Comparison of ENCODE assay signal across 8 cellular contexts in the genomic region with DNA sequence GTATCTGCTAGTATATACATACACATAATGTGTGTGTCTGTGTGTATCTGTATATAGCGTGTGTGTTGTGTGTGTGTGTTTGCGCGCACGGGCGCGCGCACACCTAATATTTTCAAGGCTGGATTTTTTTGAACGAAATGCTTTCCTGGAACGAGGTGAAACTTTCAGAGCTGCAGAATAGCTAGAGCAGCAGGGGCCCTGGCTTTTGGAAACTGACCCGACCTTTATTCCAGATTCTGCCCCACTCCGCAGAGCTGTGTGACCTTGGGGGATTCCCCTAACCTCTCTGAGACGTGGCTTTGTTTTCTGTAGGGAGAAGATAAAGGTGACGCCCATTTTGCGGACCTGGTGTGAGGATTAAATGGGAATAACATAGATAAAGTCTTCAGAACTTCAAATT. TPM values are rescaled to one million over a fixed set of nuclear protein-coding genes. Genes with fewer than 3 reads are reported as not detected.
DNase-seq lines count a peak whose midpoint lies in the region; ATAC-seq and TF ChIP-seq lines count a peak whose summit lies in the region.

No MANE protein-coding gene starts in this region.

- TF ChIP-seq CTCF in GM06990 (IDR thresholded peaks at IDR 0.05; ENCODE audit: insufficient read depth, low read length, poor library complexity, severe bottlenecking) (no peak), HFFc6 (IDR thresholded peaks at IDR 0.05) (no peak), RWPE2 (IDR thresholded peaks at IDR 0.05; ENCODE audit: poor library complexity, severe bottlenecking) (no peak), mucosa of descending colon (IDR thresholded peaks at IDR 0.05) (no peak), upper lobe of right lung (IDR thresholded peaks at IDR 0.05) (no peak)

- intact Hi-C loops in dendritic cell treated with granulocyte-macrophage colony-stimulating factor and Interleukin-4, amounts not matched to agents 40 ng/mL and 50 ng/mL, for 4 days (cut with micrococcal nuclease), result loop anchor here (5.0 to 10.0 kb wide), 2 partner anchors 156 to 718 kb away; no protein-coding TSS in a partner anchor
- intact Hi-C loops in mucosa of descending colon (cut with DNase I, micrococcal nuclease) (no loop called here), upper lobe of right lung (cut with DNase I) (no loop called here)

- H3K36me3 ChIP-seq in GM06990 (ENCODE audit: control insufficient read depth, insufficient read depth, low read length) (no peaks in the 10 kb centered on the region), RWPE2 (ENCODE audit: low read depth) (no peaks in the 10 kb centered on the region), mucosa of descending colon (ENCODE audit: low read depth) (no peaks in the 10 kb centered on the region), upper lobe of right lung (no peaks in the 10 kb centered on the region)

- no peaks in the 10 kb centered on the region for H3K36me3 Mint-ChIP-seq in HFFc6 (ENCODE audit: low read depth)
- peaks cover 6% of the 10 kb centered on the region for H3K36me3 Mint-ChIP-seq in dendritic cell treated with granulocyte-macrophage colony-stimulating factor and Interleukin-4, amounts not matched to agents 40 ng/mL and 50 ng/mL, for 4 days (ENCODE audit: low read depth)

- H3K4me1 ChIP-seq in RWPE2 (ENCODE audit: insufficient read depth, poor library complexity, severe bottlenecking) (no peaks in the 10 kb centered on the region), mucosa of descending colon (ENCODE audit: low read depth) (peaks cover 3% of the 10 kb centered on the region), upper lobe of right lung (peaks cover 11% of the 10 kb centered on the region)

- H3K4me3 Mint-ChIP-seq in HFFc6, result peak overlapping the region; percentile 93
- peak overlapping the region; percentile 93 for H3K4me3 Mint-ChIP-seq in dendritic cell treated with granulocyte-macrophage colony-stimulating factor and Interleukin-4, amounts not matched to agents 40 ng/mL and 50 ng/mL, for 4 days

- H3K4me3 ChIP-seq in GM06990 (replicated peaks; ENCODE audit: low read depth, low read length), result peak overlapping the region; percentile 82
- H3K4me3 ChIP-seq in RWPE2 (ENCODE audit: severe bottlenecking), result peak overlapping the region; percentile 89
- peak overlapping the region; percentile 31 for H3K4me3 ChIP-seq in mucosa of descending colon
- peak overlapping the region; percentile 78 for H3K4me3 ChIP-seq in upper lobe of right lung

- no peak for ATAC-seq in RWPE2 (ENCODE audit: low read depth)
- peak; percentile 34 for ATAC-seq in mucosa of descending colon
- ATAC-seq in upper lobe of right lung, result no peak

- no peaks in the 10 kb centered on the region for H3K9me3 ChIP-seq in RWPE2 (ENCODE audit: severe bottlenecking)
- no peaks in the 10 kb centered on the region for H3K9me3 ChIP-seq in mucosa of descending colon
- no peaks in the 10 kb centered on the region for H3K9me3 ChIP-seq in upper lobe of right lung

- H3K27me3 Mint-ChIP-seq in HFFc6 (ENCODE audit: insufficient read depth), result peaks cover 2% of the 10 kb centered on the region
- H3K27me3 Mint-ChIP-seq in dendritic cell treated with granulocyte-macrophage colony-stimulating factor and Interleukin-4, amounts not matched to agents 40 ng/mL and 50 ng/mL, for 4 days, result no peaks in the 10 kb centered on the region

- H3K27me3 ChIP-seq in GM06990 (replicated peaks; ENCODE audit: control insufficient read depth, insufficient read depth, low read length) (no peaks in the 10 kb centered on the region), RWPE2 (ENCODE audit: insufficient read depth, poor library complexity, severe bottlenecking) (no peaks in the 10 kb centered on the region), upper lobe of right lung (no peaks in the 10 kb centered on the region)

- peaks cover 12% of the 10 kb centered on the region for H3K4me1 Mint-ChIP-seq in HFFc6 (ENCODE audit: low read depth)
- peaks cover 10% of the 10 kb centered on the region for H3K4me1 Mint-ChIP-seq in dendritic cell treated with granulocyte-macrophage colony-stimulating factor and Interleukin-4, amounts not matched to agents 40 ng/mL and 50 ng/mL, for 4 days (ENCODE audit: low read depth)

- H3K9me3 Mint-ChIP-seq in HFFc6, result no peaks in the 10 kb centered on the region
- no peaks in the 10 kb centered on the region for H3K9me3 Mint-ChIP-seq in dendritic cell treated with granulocyte-macrophage colony-stimulating factor and Interleukin-4, amounts not matched to agents 40 ng/mL and 50 ng/mL, for 4 days

- DNase-seq in GM06990 (ENCODE audit: extremely low read depth, insufficient read length), result no peak
- DNase-seq in HFFc6, result no peak
- no peak for DNase-seq in RWPE2 (ENCODE audit: low spot score)
- peak in 1 of 3 donors; percentile 38 for DNase-seq in mucosa of descending colon
- no peak for DNase-seq in upper lobe of right lung
- DNase-seq in NCI-H510A (lab: John Stamatoyannopoulos, UW), result no peak
- no peak for DNase-seq in HK-2 (ENCODE audit: unreplicated experiment)

- peak overlapping the region; percentile 81 for H3K27ac Mint-ChIP-seq in HFFc6
- peak overlapping the region; percentile 98 for H3K27ac Mint-ChIP-seq in dendritic cell treated with granulocyte-macrophage colony-stimulating factor and Interleukin-4, amounts not matched to agents 40 ng/mL and 50 ng/mL, for 4 days

- H3K27ac ChIP-seq in RWPE2 (ENCODE audit: poor library complexity, severe bottlenecking) (peak overlapping the region; percentile 39), upper lobe of right lung (peak overlapping the region; percentile 85)

RNA-seq across cellular contexts. Expression of a gene that starts 0.8 kb away (rescaled TPM):
- 10 to 100 TPM; 17.3 to 22.3 (median 18.5) TPM for total RNA-seq in HFFc6 (2021; fragmentation: NEBNext Ultra II Directional; extraction: Animal tissue kit (Norgen Biotek cat#: 25700))
- 10 to 100 TPM in 2 of 3 donors, 1 to 10 TPM in 1; 9.3 to 11.0 (median 10.2) TPM for total RNA-seq in mucosa of descending colon
- 12.4 TPM for total RNA-seq in upper lobe of right lung

RNA-seq across cellular contexts. Expression of a gene that starts 22.4 kb away (rescaled TPM):
- not detected for total RNA-seq in HFFc6 (2021; fragmentation: NEBNext Ultra II Directional; extraction: Animal tissue kit (Norgen Biotek cat#: 25700))
- total RNA-seq in mucosa of descending colon (not detected), upper lobe of right lung (not detected)

Comparison
In these comparisons a context has a peak if more than half of its experiments do, and no peak if none do; other contexts are left out.
1. H3K4me3 ChIP-seq: peak in every context shown above with its lines; median percentile 89 in RWPE2; 82 in GM06990; 78 in upper lobe of right lung; 31 in mucosa of descending colon.